Comparison of ENCODE assay signal across 8 cellular contexts in the genomic region with DNA sequence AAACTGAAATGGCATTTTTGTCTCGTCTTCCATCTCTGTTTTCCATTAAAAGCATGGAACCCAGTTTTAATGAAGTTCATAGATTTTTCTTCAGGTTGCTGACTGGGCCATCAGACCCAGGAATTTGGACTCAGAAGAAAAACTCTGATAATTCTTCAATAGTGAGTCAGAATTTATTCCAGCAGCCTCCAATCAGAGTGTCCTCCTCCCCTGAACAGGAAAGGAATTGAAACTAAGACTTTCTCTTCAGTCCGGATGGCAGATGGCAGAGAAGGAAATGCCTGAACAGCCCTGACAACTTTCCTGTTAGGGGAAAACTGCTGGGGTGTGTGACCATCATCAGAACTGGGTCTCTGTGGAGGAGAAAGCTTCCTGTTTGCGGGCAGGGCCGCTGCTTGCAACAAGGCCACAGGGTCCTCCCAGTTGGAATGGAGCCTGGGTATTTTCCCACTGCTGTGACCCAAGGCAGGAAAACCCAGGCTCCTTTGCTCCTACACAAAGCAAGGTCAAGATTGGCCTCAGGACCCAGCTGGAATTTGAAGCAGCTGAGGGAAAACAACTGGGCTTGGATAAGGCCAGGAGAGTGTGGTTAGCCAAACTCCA. TPM values are rescaled to one million over a fixed set of nuclear protein-coding genes. Genes with fewer than 3 reads are reported as not detected.
A peak's percentile ranks its signal among the peaks of the same experiment; 100 is the strongest.
DNase-seq lines count a peak whose midpoint lies in the region; ATAC-seq and TF ChIP-seq lines count a peak whose summit lies in the region.

No MANE protein-coding gene starts in this region.

- WGBS in liver: 49% methylated on average over 4 of the region's 4 CpGs
- 11 to 12% methylated on average over 4 of the region's 4 CpGs for WGBS in tibial nerve, 2 donors

- CTCF ChIA-PET in activated CD4-positive, alpha-beta T cell treated with anti-CD3 and anti-CD28 coated beads for 36 hours (lab: Charles Lee): no interaction called here

- H3K4me1 ChIP-seq in breast epithelium: peaks cover 0 to 27% of the 10 kb centered on the region in 2 donors
- peaks cover 0 to 3% (median 1%) of the 10 kb centered on the region in 4 donors for H3K4me1 ChIP-seq in liver (ENCODE audit: control insufficient read depth in 4 of 4, insufficient read depth in 4 of 4, low read length in 3 of 4)
- peaks cover 0 to 78% (median 31%) of the 10 kb centered on the region in 4 donors for H3K4me1 ChIP-seq in tibial nerve

- H3K4me1 Mint-ChIP-seq in activated CD4-positive, alpha-beta T cell treated with anti-CD3 and anti-CD28 coated beads for 36 hours: peaks cover 3% of the 10 kb centered on the region

- TF ChIP-seq POLR2A in breast epithelium (IDR thresholded peaks at IDR 0.05): no peak
- TF ChIP-seq POLR2A in tibial nerve (IDR thresholded peaks at IDR 0.05): no peak

- TF ChIP-seq CTCF in breast epithelium (IDR thresholded peaks at IDR 0.05) (no peak), liver (IDR thresholded peaks at IDR 0.05; ENCODE audit: low read depth, low read length, missing input control) (no peak), tibial nerve (IDR thresholded peaks at IDR 0.05) (no peak)

- no peaks in the 10 kb centered on the region for H3K27me3 ChIP-seq in breast epithelium
- H3K27me3 ChIP-seq in liver (ENCODE audit: control insufficient read depth in 4 of 4, insufficient read depth in 4 of 4, low read length in 3 of 4): no peaks in the 10 kb centered on the region
- H3K27me3 ChIP-seq in tibial nerve: no peaks in the 10 kb centered on the region

- no peak overlapping the region for H3K9ac ChIP-seq in liver (ENCODE audit: low read depth in 1 of 2, low read length in 2 of 2)

- H3K27me3 Mint-ChIP-seq in activated CD4-positive, alpha-beta T cell treated with anti-CD3 and anti-CD28 coated beads for 36 hours: peaks cover 2% of the 10 kb centered on the region

- peak in 1 of 2 donors; percentile 48 for TF ChIP-seq RAD21 in liver (IDR thresholded peaks at IDR 0.05)

- peak; percentile 47 to 85 for TF ChIP-seq EP300 in tibial nerve (IDR thresholded peaks at IDR 0.05)

- H3K36me3 ChIP-seq in breast epithelium (no peaks in the 10 kb centered on the region), liver (ENCODE audit: control insufficient read depth in 4 of 4, insufficient read depth in 3 of 4, low read depth in 1 of 4, low read length in 3 of 4) (no peaks in the 10 kb centered on the region), tibial nerve (peaks cover 0 to 4% (median 0%) of the 10 kb centered on the region in 3 donors)

- H3K9me3 ChIP-seq in breast epithelium (no peaks in the 10 kb centered on the region), liver (ENCODE audit: control insufficient read depth in 4 of 4, low read length in 3 of 4) (no peaks in the 10 kb centered on the region), tibial nerve (no peaks in the 10 kb centered on the region)

- no peaks in the 10 kb centered on the region for H3K9me3 Mint-ChIP-seq in activated CD4-positive, alpha-beta T cell treated with anti-CD3 and anti-CD28 coated beads for 36 hours (ENCODE audit: low read depth)

- ATAC-seq in HG02678 (IDR thresholded peaks at IDR 0.05; ENCODE audit: unreplicated experiment) (no peak), GM19452 (IDR thresholded peaks at IDR 0.05; ENCODE audit: unreplicated experiment) (no peak)
- ATAC-seq in activated CD4-positive, alpha-beta T cell treated with anti-CD3 and anti-CD28 coated beads for 36 hours: no peak

- intact Hi-C loops in breast epithelium (cut with DNase I; ENCODE audit: low total_unique reads): no loop called here
- intact Hi-C loops in activated CD4-positive, alpha-beta T cell treated with anti-CD3 and anti-CD28 coated beads for 36 hours (cut with DNase I, micrococcal nuclease): no loop called here

- no peak overlapping the region for H3K4me3 Mint-ChIP-seq in activated CD4-positive, alpha-beta T cell treated with anti-CD3 and anti-CD28 coated beads for 36 hours

- DNase-seq in HT1080 (ENCODE audit: low read depth): peak; percentile 89
- DNase-seq in breast epithelium (ENCODE audit: low spot score in 2 of 2): peak in 1 of 2 donors; percentile 75
- DNase-seq in tibial nerve (ENCODE audit: low spot score in 2 of 2): peak; percentile 54 to 71
- DNase-seq in activated CD4-positive, alpha-beta T cell treated with anti-CD3 and anti-CD28 coated beads for 36 hours: no peak
- no peak for DNase-seq in NCI-H1417 treated with DMSO at 0.1 percent for 48 hours (lab: John Stamatoyannopoulos, UW)

- H3K27ac Mint-ChIP-seq in activated CD4-positive, alpha-beta T cell treated with anti-CD3 and anti-CD28 coated beads for 36 hours: no peak overlapping the region

- no peaks in the 10 kb centered on the region for H3K36me3 Mint-ChIP-seq in activated CD4-positive, alpha-beta T cell treated with anti-CD3 and anti-CD28 coated beads for 36 hours (ENCODE audit: low read depth)

- H3K4me3 ChIP-seq in breast epithelium: peak overlapping the region in 2 of 3 donors; percentile 8 to 39
- no peak overlapping the region for H3K4me3 ChIP-seq in liver (ENCODE audit: low read depth in 1 of 3, low read length in 3 of 3)
- H3K4me3 ChIP-seq in tibial nerve: no peak overlapping the region

- H3K27ac ChIP-seq in breast epithelium: peak overlapping the region; percentile 84 to 90
- H3K27ac ChIP-seq in liver (ENCODE audit: low read depth in 1 of 2, low read length in 2 of 2): peak overlapping the region; percentile 7 to 49
- peak overlapping the region in 3 of 4 donors; percentile 67 to 79 (median 77) for H3K27ac ChIP-seq in tibial nerve

- POLR2A ChIA-PET in activated CD4-positive, alpha-beta T cell treated with anti-CD3 and anti-CD28 coated beads for 36 hours (lab: Charles Lee): no interaction called here

TF ChIP-seq in liver, 16 proteins besides CTCF, POLR2A, EP300 and RAD21 (continues in another document):
- TF ChIP-seq FOXA2 (IDR thresholded peaks at IDR 0.05) (no peak), TAF1 (conservative IDR thresholded peaks at IDR 0.05) (no peak), RXRA (IDR thresholded peaks at IDR 0.05) (peak; percentile 37 to 39), NR2F2 (IDR thresholded peaks at IDR 0.05) (peak; percentile 97), JUND (IDR thresholded peaks at IDR 0.05) (peak in 1 of 2 donors; percentile 50), FOXA1 (IDR thresholded peaks at IDR 0.05) (no peak), EGR1 (IDR thresholded peaks at IDR 0.05; ENCODE audit: low read depth in 2 of 2) (no peak), YY1 (IDR thresholded peaks at IDR 0.05) (peak; percentile 52), GABPA (IDR thresholded peaks at IDR 0.05 in 1 of 2, conservative IDR thresholded peaks at IDR 0.05 in 1 of 2) (no peak), HNF4G (IDR thresholded peaks at IDR 0.05) (no peak)
- TF ChIP-seq, protein P1, sequence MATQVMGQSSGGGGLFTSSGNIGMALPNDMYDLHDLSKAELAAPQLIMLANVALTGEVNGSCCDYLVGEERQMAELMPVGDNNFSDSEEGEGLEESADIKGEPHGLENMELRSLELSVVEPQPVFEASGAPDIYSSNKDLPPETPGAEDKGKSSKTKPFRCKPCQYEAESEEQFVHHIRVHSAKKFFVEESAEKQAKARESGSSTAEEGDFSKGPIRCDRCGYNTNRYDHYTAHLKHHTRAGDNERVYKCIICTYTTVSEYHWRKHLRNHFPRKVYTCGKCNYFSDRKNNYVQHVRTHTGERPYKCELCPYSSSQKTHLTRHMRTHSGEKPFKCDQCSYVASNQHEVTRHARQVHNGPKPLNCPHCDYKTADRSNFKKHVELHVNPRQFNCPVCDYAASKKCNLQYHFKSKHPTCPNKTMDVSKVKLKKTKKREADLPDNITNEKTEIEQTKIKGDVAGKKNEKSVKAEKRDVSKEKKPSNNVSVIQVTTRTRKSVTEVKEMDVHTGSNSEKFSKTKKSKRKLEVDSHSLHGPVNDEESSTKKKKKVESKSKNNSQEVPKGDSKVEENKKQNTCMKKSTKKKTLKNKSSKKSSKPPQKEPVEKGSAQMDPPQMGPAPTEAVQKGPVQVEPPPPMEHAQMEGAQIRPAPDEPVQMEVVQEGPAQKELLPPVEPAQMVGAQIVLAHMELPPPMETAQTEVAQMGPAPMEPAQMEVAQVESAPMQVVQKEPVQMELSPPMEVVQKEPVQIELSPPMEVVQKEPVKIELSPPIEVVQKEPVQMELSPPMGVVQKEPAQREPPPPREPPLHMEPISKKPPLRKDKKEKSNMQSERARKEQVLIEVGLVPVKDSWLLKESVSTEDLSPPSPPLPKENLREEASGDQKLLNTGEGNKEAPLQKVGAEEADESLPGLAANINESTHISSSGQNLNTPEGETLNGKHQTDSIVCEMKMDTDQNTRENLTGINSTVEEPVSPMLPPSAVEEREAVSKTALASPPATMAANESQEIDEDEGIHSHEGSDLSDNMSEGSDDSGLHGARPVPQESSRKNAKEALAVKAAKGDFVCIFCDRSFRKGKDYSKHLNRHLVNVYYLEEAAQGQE (IDR thresholded peaks at IDR 0.05): peak; percentile 61
- TF ChIP-seq, protein P2, sequence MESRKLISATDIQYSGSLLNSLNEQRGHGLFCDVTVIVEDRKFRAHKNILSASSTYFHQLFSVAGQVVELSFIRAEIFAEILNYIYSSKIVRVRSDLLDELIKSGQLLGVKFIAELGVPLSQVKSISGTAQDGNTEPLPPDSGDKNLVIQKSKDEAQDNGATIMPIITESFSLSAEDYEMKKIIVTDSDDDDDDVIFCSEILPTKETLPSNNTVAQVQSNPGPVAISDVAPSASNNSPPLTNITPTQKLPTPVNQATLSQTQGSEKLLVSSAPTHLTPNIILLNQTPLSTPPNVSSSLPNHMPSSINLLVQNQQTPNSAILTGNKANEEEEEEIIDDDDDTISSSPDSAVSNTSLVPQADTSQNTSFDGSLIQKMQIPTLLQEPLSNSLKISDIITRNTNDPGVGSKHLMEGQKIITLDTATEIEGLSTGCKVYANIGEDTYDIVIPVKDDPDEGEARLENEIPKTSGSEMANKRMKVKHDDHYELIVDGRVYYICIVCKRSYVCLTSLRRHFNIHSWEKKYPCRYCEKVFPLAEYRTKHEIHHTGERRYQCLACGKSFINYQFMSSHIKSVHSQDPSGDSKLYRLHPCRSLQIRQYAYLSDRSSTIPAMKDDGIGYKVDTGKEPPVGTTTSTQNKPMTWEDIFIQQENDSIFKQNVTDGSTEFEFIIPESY (IDR thresholded peaks at IDR 0.05): no peak
- TF ChIP-seq, protein P3, sequence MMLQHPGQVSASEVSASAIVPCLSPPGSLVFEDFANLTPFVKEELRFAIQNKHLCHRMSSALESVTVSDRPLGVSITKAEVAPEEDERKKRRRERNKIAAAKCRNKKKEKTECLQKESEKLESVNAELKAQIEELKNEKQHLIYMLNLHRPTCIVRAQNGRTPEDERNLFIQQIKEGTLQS (IDR thresholded peaks at IDR 0.05): no peak

RNA-seq across cellular contexts. Expression of a gene that starts 20.7 kb away (rescaled TPM):
- total RNA-seq in HT1080 (2014; rRNA removed; shearing (Covaris generic)): 0.20 TPM in 1 of 2 replicates, not detected in the other
- polyA plus RNA-seq in HT1080 (2015; cell fraction: cytosol; rRNA removed): 0.15 and 0.16 TPM in 2 replicates
- 0.18 and 0.29 TPM in 2 replicates for polyA plus RNA-seq in HT1080 (2015; cell fraction: nucleus; rRNA removed)
- 10 to 100 TPM; 15.7 to 80.6 (median 22.2) TPM for total RNA-seq in breast epithelium
- total RNA-seq in liver: 1 to 10 TPM; 1.5 TPM
- 1 to 10 TPM; 2.0 to 4.0 TPM for polyA plus RNA-seq in liver
- 10 to 100 TPM; 38.5 to 73.7 (median 55.3) TPM for total RNA-seq in tibial nerve
- under 1 TPM; 0.02 to 0.04 TPM for total RNA-seq in activated CD4-positive, alpha-beta T cell treated with anti-CD3 and anti-CD28 coated beads for 36 hours

Comparison
In these comparisons a context has a peak if more than half of its experiments do, and no peak if none do; other contexts are left out.
1. DNase-seq: peak in HT1080 (single experiment) and tibial nerve (2 of 2); none in activated CD4-positive, alpha-beta T cell treated with anti-CD3 and anti-CD28 coated beads for 36 hours (single experiment) and NCI-H1417 treated with DMSO at 0.1 percent for 48 hours (single experiment).
2. H3K27ac ChIP-seq: peak in every context shown above with its lines; median percentile 87 in breast epithelium; 77 in tibial nerve; 28 in liver.
3. H3K4me3 ChIP-seq: peak in breast epithelium (2 of 3); none in liver (0 of 3) and tibial nerve (0 of 4).
4. RNA of a gene that starts 20.7 kb away (total RNA-seq): 38.5 to 73.7 TPM in tibial nerve and 15.7 to 80.6 TPM in breast epithelium; 1.5 TPM in liver, 0.02 to 0.04 TPM in activated CD4-positive, alpha-beta T cell treated with anti-CD3 and anti-CD28 coated beads for 36 hours and 0.20 TPM in HT1080; every median in the first group is over 4 times any median in the second.